Comparison of ENCODE assay signal across 1 cellular context in genomic region chr1:50836117-50836516, GRCh38.
TF ChIP-seq lines count a peak whose summit lies in the region.

No MANE protein-coding gene starts in this region.

TF ChIP-seq in K562, 482 proteins besides CTCF, POLR2A, EP300 and RAD21 (continued from another document):
- TF ChIP-seq GATAD2A (IDR thresholded peaks at IDR 0.05) (no peak), ZNF639 (CRISPR knock-in tag; conservative IDR thresholded peaks at IDR 0.05 in 1 of 2, IDR thresholded peaks at IDR 0.05 in 1 of 2) (no peak), CREM (IDR thresholded peaks at IDR 0.05; ENCODE audit: low read depth) (no peak), CREBBP (IDR thresholded peaks at IDR 0.05; ENCODE audit: low read depth, low read length) (no peak), ADNP (tag; IDR thresholded peaks at IDR 0.05) (no peak), LEF1 (IDR thresholded peaks at IDR 0.05) (no peak), THRA (IDR thresholded peaks at IDR 0.05) (no peak), JUND (IDR thresholded peaks at IDR 0.05; ENCODE audit: borderline replicate concordance, low read depth, low read length) (peak; percentile 41; the same call in 1 of the 2 replicates), JUND (tag; IDR thresholded peaks at IDR 0.05; ENCODE audit: borderline replicate concordance, low read depth, low read length) (no peak), NCOA1 (IDR thresholded peaks at IDR 0.05; ENCODE audit: low read depth) (no peak), SP2 (IDR thresholded peaks at IDR 0.05; ENCODE audit: extremely low read depth, low read depth, low read length, poor library complexity, severe bottlenecking) (no peak), ARID1B (IDR thresholded peaks at IDR 0.05) (no peak), NFXL1 (CRISPR knock-in tag; IDR thresholded peaks at IDR 0.05) (no peak), TEAD4 (IDR thresholded peaks at IDR 0.05; ENCODE audit: low read length) (no peak), TEAD4 (CRISPR knock-in tag; IDR thresholded peaks at IDR 0.05; ENCODE audit: borderline replicate concordance) (no peak), MYBL2 (IDR thresholded peaks at IDR 0.05; ENCODE audit: low read depth) (no peak), MYBL2 (CRISPR knock-in tag; IDR thresholded peaks at IDR 0.05; ENCODE audit: borderline replicate concordance) (no peak), PTBP1 (IDR thresholded peaks at IDR 0.05; ENCODE audit: low read depth, low read length) (no peak), ZC3H11A (IDR thresholded peaks at IDR 0.05; ENCODE audit: low read depth, low read length) (no peak), NRF1 (conservative IDR thresholded peaks at IDR 0.05 in 1 of 2, IDR thresholded peaks at IDR 0.05 in 1 of 2) (no peak), TCF7 (IDR thresholded peaks at IDR 0.05; ENCODE audit: borderline replicate concordance) (no peak), NFE2 (IDR thresholded peaks at IDR 0.05; ENCODE audit: low read depth) (0 out of 2 replicates have a peak, but pooled peaks have one; percentile 7), CAMTA2 (CRISPR knock-in tag; conservative IDR thresholded peaks at IDR 0.05) (no peak), NBN (IDR thresholded peaks at IDR 0.05; ENCODE audit: low read depth) (no peak), POLR3G (IDR thresholded peaks at IDR 0.05; ENCODE audit: extremely low read depth, insufficient read length, insufficient replicate concordance) (no peak), ZFP1 (CRISPR knock-in tag; IDR thresholded peaks at IDR 0.05) (peak; percentile 94), ZNF695 (CRISPR knock-in tag; IDR thresholded peaks at IDR 0.05) (no peak), PREB (CRISPR knock-in tag; IDR thresholded peaks at IDR 0.05) (no peak), E2F5 (CRISPR knock-in tag; IDR thresholded peaks at IDR 0.05) (no peak), GABPB2 (CRISPR knock-in tag; conservative IDR thresholded peaks at IDR 0.05) (no peak)
- TF ChIP-seq, protein P1, sequence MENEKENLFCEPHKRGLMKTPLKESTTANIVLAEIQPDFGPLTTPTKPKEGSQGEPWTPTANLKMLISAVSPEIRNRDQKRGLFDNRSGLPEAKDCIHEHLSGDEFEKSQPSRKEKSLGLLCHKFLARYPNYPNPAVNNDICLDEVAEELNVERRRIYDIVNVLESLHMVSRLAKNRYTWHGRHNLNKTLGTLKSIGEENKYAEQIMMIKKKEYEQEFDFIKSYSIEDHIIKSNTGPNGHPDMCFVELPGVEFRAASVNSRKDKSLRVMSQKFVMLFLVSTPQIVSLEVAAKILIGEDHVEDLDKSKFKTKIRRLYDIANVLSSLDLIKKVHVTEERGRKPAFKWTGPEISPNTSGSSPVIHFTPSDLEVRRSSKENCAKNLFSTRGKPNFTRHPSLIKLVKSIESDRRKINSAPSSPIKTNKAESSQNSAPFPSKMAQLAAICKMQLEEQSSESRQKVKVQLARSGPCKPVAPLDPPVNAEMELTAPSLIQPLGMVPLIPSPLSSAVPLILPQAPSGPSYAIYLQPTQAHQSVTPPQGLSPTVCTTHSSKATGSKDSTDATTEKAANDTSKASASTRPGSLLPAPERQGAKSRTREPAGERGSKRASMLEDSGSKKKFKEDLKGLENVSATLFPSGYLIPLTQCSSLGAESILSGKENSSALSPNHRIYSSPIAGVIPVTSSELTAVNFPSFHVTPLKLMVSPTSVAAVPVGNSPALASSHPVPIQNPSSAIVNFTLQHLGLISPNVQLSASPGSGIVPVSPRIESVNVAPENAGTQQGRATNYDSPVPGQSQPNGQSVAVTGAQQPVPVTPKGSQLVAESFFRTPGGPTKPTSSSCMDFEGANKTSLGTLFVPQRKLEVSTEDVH (IDR thresholded peaks at IDR 0.05; ENCODE audit: low read depth, partially characterized antibody) = no peak
- TF ChIP-seq, protein P2, sequence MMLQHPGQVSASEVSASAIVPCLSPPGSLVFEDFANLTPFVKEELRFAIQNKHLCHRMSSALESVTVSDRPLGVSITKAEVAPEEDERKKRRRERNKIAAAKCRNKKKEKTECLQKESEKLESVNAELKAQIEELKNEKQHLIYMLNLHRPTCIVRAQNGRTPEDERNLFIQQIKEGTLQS (IDR thresholded peaks at IDR 0.05) = peak; percentile 43; the same call in 1 of the 2 replicates
- TF ChIP-seq, protein P2 (CRISPR knock-in tag; conservative IDR thresholded peaks at IDR 0.05) = no peak
- TF ChIP-seq, protein P3, sequence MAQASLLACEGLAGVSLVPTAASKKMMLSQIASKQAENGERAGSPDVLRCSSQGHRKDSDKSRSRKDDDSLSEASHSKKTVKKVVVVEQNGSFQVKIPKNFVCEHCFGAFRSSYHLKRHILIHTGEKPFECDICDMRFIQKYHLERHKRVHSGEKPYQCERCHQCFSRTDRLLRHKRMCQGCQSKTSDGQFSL (CRISPR knock-in tag; IDR thresholded peaks at IDR 0.05) = no peak
- TF ChIP-seq, protein P3 (tag; IDR thresholded peaks at IDR 0.05) = no peak
